In the genomic region with DNA sequence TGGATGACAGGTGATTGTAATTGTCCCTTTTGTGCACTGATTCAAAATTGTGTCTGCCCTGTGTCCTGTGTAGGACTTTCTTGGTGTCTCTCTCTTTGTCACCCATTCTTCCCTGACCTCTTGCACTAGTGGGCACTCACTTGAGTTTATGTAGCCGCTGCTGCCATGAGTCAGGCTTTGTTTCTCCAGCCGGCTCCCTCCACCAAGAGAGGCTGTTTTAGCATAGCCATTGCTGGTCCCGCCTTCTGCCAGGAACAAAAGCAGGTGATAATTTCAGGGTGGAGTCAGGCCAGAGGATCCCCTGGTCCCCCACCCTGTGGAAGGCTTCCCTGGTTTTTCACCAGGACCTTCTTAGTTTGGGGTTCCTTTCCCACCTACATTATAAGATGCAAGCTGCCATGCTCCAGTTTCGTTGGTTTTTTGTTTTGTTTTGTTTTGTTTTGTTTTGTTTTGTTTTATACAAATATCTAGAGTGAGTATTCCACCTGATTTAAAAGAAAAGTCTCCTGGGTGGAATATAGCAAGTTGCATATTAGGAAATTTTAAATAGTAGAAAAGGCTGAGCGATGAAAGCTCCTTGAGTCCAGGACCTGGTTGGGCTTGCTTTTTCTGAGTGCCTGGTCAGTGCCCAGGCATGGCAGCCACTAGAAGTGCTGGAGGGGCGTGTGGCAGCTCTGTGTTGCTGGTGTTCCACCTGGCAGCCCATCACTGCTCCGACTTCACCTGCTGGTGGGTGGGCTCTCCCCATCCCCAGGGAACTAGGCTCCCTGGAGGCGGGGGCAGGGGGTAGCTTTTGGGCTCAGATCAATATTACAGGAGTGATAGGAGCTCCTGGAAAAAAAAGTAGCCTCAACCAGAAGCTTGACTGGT, we compare ENCODE assay signal across 15 cellular contexts. TPM values are rescaled to one million over a fixed set of nuclear protein-coding genes. Genes with fewer than 3 reads are reported as not detected.
DNase-seq lines count a peak whose midpoint lies in the region; ATAC-seq lines count a peak whose summit lies in the region.
"Had no signal": no experiment of that assay in that cellular context is flagged by ENCODE, and none has a peak within 500 bp of the region (broad histone marks: within the 10 kb centered on the region; RNA-seq: fewer than 3 reads in every experiment).

No MANE protein-coding gene starts in this region.

- DNase-seq in COR-L47 (lab: John Stamatoyannopoulos, UW): peak; percentile 66
- peak in 1 of 61 donors; percentile 3 for DNase-seq in caudate nucleus (lab: John Stamatoyannopoulos, UW)
- peak; percentile 46 for DNase-seq in mesendoderm
- no peak for DNase-seq in GM23248
- no peak for DNase-seq in activated T-cell treated with anti-CD3 and anti-CD28 coated beads, Interleukin-2, amount 50 U/mL, for 72 hours
- DNase-seq: activated CD4-positive, alpha-beta T cell treated with anti-CD3 and anti-CD28 coated beads, Interleukin-2, amount 50 U/mL, for 48 hours; activated effector memory CD4-positive, alpha-beta T cell treated with Interleukin-2 at 50 U/mL for 16 hours; effector memory CD4-positive, alpha-beta T cell; kidney; naive thymus-derived CD8-positive, alpha-beta T cell; NCI-H446 treated with DMSO at 0.1 percent for 48 hours had no signal

- H3K36me3 ChIP-seq in HUES6 (ENCODE audit: control insufficient read depth, insufficient read depth, low read length) (no peaks in the 10 kb centered on the region), mesendoderm (ENCODE audit: control insufficient read depth, insufficient read depth, low read length) (no peaks in the 10 kb centered on the region), GM23248 (ENCODE audit: low read depth) (no peaks in the 10 kb centered on the region)

- no peak overlapping the region for H4K8ac ChIP-seq in mesendoderm (ENCODE audit: low read depth, low read length)

- H3K4me3 Mint-ChIP-seq in activated T-cell treated with anti-CD3 and anti-CD28 coated beads, Interleukin-2, amount 50 U/mL, for 72 hours: no peak overlapping the region
- H3K4me3 Mint-ChIP-seq: naive thymus-derived CD8-positive, alpha-beta T cell; stimulated activated naive CD8-positive, alpha-beta T cell treated with anti-CD3 and anti-CD28 coated beads, Interleukin-15, Interleukin-2, amounts not matched to agents 100 ng/mL and 50 ng/mL, for 24 hours had no signal

- no peak for ATAC-seq in GM21529 (IDR thresholded peaks at IDR 0.05; ENCODE audit: unreplicated experiment)
- no peak for ATAC-seq in HG02884 (IDR thresholded peaks at IDR 0.05; ENCODE audit: unreplicated experiment)
- no peak for ATAC-seq in activated T-cell treated with anti-CD3 and anti-CD28 coated beads, Interleukin-2, amount 50 U/mL, for 72 hours (replicated peaks in 1 of 2)
- ATAC-seq: naive thymus-derived CD8-positive, alpha-beta T cell had no signal

- peak overlapping the region; percentile 18 for H3K9ac ChIP-seq in HUES6 (ENCODE audit: low read length)
- no peak overlapping the region for H3K9ac ChIP-seq in mesendoderm (ENCODE audit: low read length)
- H3K9ac ChIP-seq in GM23248: no peak overlapping the region

- no peaks in the 10 kb centered on the region for H3K27me3 Mint-ChIP-seq in activated T-cell treated with anti-CD3 and anti-CD28 coated beads, Interleukin-2, amount 50 U/mL, for 72 hours (ENCODE audit: low read depth)
- H3K27me3 Mint-ChIP-seq: naive thymus-derived CD8-positive, alpha-beta T cell; stimulated activated naive CD8-positive, alpha-beta T cell treated with anti-CD3 and anti-CD28 coated beads, Interleukin-15, Interleukin-2, amounts not matched to agents 100 ng/mL and 50 ng/mL, for 24 hours had no signal

- no peaks in the 10 kb centered on the region for H4K20me1 ChIP-seq in GM23248 (ENCODE audit: insufficient read depth)

- no peak overlapping the region for H2BK120ac ChIP-seq in mesendoderm (ENCODE audit: low read depth, low read length)

- no peak overlapping the region for H3K27ac Mint-ChIP-seq in activated T-cell treated with anti-CD3 and anti-CD28 coated beads, Interleukin-2, amount 50 U/mL, for 72 hours
- H3K27ac Mint-ChIP-seq: naive thymus-derived CD8-positive, alpha-beta T cell; stimulated activated naive CD8-positive, alpha-beta T cell treated with anti-CD3 and anti-CD28 coated beads, Interleukin-15, Interleukin-2, amounts not matched to agents 100 ng/mL and 50 ng/mL, for 24 hours had no signal

- no CpG with 5 or more reads among the region's 8 CpGs for WGBS in mesendoderm (ENCODE audit: extremely low coverage, insufficient coverage, low lambda C conversion rate)
- WGBS in GM23248 (ENCODE audit: low coverage in 1 of 2, low lambda C conversion rate in 2 of 2, missing lambda C conversion rate in 2 of 2), 2 experiments: 72 to 77% methylated on average over 8 of the region's 8 CpGs

- H3K9me3 ChIP-seq in HUES6 (ENCODE audit: control insufficient read depth, insufficient read depth, low read depth, low read length) (no peaks in the 10 kb centered on the region), GM23248 (ENCODE audit: low read depth) (no peaks in the 10 kb centered on the region)

- in situ Hi-C loops in GM23248 (cut with MboI): no loop called here

- H3K27me3 ChIP-seq in HUES6 (ENCODE audit: control insufficient read depth, insufficient read depth, low read length): peaks cover 4% of the 10 kb centered on the region; the same call in 1 of the 2 replicates
- H3K27me3 ChIP-seq in mesendoderm (ENCODE audit: insufficient read depth, low read length, poor library complexity): no peaks in the 10 kb centered on the region
- H3K27me3 ChIP-seq in GM23248 (replicated peaks; ENCODE audit: insufficient read depth): peaks cover 21% of the 10 kb centered on the region

- H3K4me2 ChIP-seq in mesendoderm (ENCODE audit: low read length) (no peak overlapping the region), GM23248 (ENCODE audit: unreplicated experiment) (no peak overlapping the region)

- no peaks in the 10 kb centered on the region for H3K9me3 Mint-ChIP-seq in activated T-cell treated with anti-CD3 and anti-CD28 coated beads, Interleukin-2, amount 50 U/mL, for 72 hours
- H3K9me3 Mint-ChIP-seq: naive thymus-derived CD8-positive, alpha-beta T cell; stimulated activated naive CD8-positive, alpha-beta T cell treated with anti-CD3 and anti-CD28 coated beads, Interleukin-15, Interleukin-2, amounts not matched to agents 100 ng/mL and 50 ng/mL, for 24 hours had no signal

- no peaks in the 10 kb centered on the region for H3K79me2 ChIP-seq in mesendoderm (ENCODE audit: control insufficient read depth, insufficient read depth, low read length)
- H3K79me2 ChIP-seq in GM23248 (ENCODE audit: insufficient read depth): no peaks in the 10 kb centered on the region

- no peak overlapping the region for H3K4ac ChIP-seq in mesendoderm (ENCODE audit: low read depth, low read length)

- H3K4me1 Mint-ChIP-seq in activated T-cell treated with anti-CD3 and anti-CD28 coated beads, Interleukin-2, amount 50 U/mL, for 72 hours (ENCODE audit: low read depth): peaks cover 4% of the 10 kb centered on the region
- H3K4me1 Mint-ChIP-seq: naive thymus-derived CD8-positive, alpha-beta T cell had no signal

- H3K9me2 ChIP-seq in GM23248 (ENCODE audit: insufficient read depth): no peaks in the 10 kb centered on the region

- no peak overlapping the region for H2AFZ ChIP-seq in GM23248

- no peaks in the 10 kb centered on the region for H3K79me1 ChIP-seq in mesendoderm (ENCODE audit: low read length)

- H3K4me1 ChIP-seq in HUES6 (ENCODE audit: control insufficient read depth, insufficient read depth, low read length) (peaks cover 31% of the 10 kb centered on the region), mesendoderm (ENCODE audit: control insufficient read depth, low read depth, low read length) (peaks cover 2% of the 10 kb centered on the region), GM23248 (ENCODE audit: insufficient read depth) (no peaks in the 10 kb centered on the region)

- H2BK5ac ChIP-seq in mesendoderm (ENCODE audit: low read length): no peak overlapping the region

- H3K23ac ChIP-seq in mesendoderm (ENCODE audit: low read length): no peak overlapping the region

- no peak overlapping the region for H2AK5ac ChIP-seq in mesendoderm (ENCODE audit: low read length)

- no peak overlapping the region for H3K56ac ChIP-seq in mesendoderm (ENCODE audit: low read length)

- H3K27ac ChIP-seq in HUES6 (ENCODE audit: low read depth, low read length): peak overlapping the region; percentile 61; the same call in 1 of the 2 replicates
- peak overlapping the region; percentile 85 for H3K27ac ChIP-seq in caudate nucleus (ENCODE audit: low read depth, low read length)
- no peak overlapping the region for H3K27ac ChIP-seq in mesendoderm (ENCODE audit: low read depth, low read length)
- H3K27ac ChIP-seq in GM23248: no peak overlapping the region

- H3K36me3 Mint-ChIP-seq in activated T-cell treated with anti-CD3 and anti-CD28 coated beads, Interleukin-2, amount 50 U/mL, for 72 hours (ENCODE audit: insufficient read depth in 2 of 2): no peaks in the 10 kb centered on the region
- H3K36me3 Mint-ChIP-seq: naive thymus-derived CD8-positive, alpha-beta T cell had no signal

- H3K4me3 ChIP-seq in HUES6 (ENCODE audit: low read depth, low read length) (peak overlapping the region; percentile 22; the same call in 1 of the 2 replicates), mesendoderm (ENCODE audit: low read length) (no peak overlapping the region), GM23248 (no peak overlapping the region)

- H3K18ac ChIP-seq in mesendoderm (ENCODE audit: low read length): no peak overlapping the region

- no peaks in the 10 kb centered on the region for H3F3A ChIP-seq in GM23248 (ENCODE audit: insufficient read depth)

- no peak overlapping the region for H2BK15ac ChIP-seq in mesendoderm (replicated peaks; ENCODE audit: low read depth)

- no peak overlapping the region for H4K5ac ChIP-seq in mesendoderm (ENCODE audit: low read length)

RNA-seq across cellular contexts. Expression of gene COL17A1, which starts 8.2 kb away (rescaled TPM):
- 3.7 TPM for polyA plus RNA-seq in mesendoderm (2013, experiment 1 of 2)
- 3.8 TPM for polyA plus RNA-seq in mesendoderm (2013, experiment 2 of 2)
- 0.25 TPM in 1 of 2 replicates, not detected in the other for total RNA-seq in GM23248 (2014; rRNA removed; shearing (Covaris generic))
- polyA plus RNA-seq in GM23248 (2016; fragmentation: Nextera tagmentation; extraction: Ambion mirVana): 0.30 and 0.51 TPM in 2 replicates
- total RNA-seq in activated T-cell treated with anti-CD3 and anti-CD28 coated beads, Interleukin-2, amount 50 U/mL, for 72 hours: not detected
- total RNA-seq: naive thymus-derived CD8-positive, alpha-beta T cell had no signal
- polyA plus RNA-seq: naive thymus-derived CD8-positive, alpha-beta T cell had no signal

RNA-seq across cellular contexts. Expression of gene SFR1, which starts 44.5 kb away (rescaled TPM):
- polyA plus RNA-seq in mesendoderm (2013, experiment 1 of 2): 7.7 TPM
- polyA plus RNA-seq in mesendoderm (2013, experiment 2 of 2): 7.5 TPM
- 4.4 and 4.6 TPM in 2 replicates for total RNA-seq in GM23248 (2014; rRNA removed; shearing (Covaris generic))
- 9.1 TPM in 2 replicates for polyA plus RNA-seq in GM23248 (2016; fragmentation: Nextera tagmentation; extraction: Ambion mirVana)
- total RNA-seq in activated T-cell treated with anti-CD3 and anti-CD28 coated beads, Interleukin-2, amount 50 U/mL, for 72 hours: 10 to 100 TPM; 16.0 to 16.3 TPM

Comparison
In these comparisons a context has a peak if more than half of its experiments do, and no peak if none do; other contexts are left out.
1. DNase-seq: peak in COR-L47 (single experiment) and mesendoderm (single experiment); none in GM23248 (single experiment) and activated T-cell treated with anti-CD3 and anti-CD28 coated beads, Interleukin-2, amount 50 U/mL, for 72 hours (0 of 2).
2. H3K27ac ChIP-seq: peak in HUES6 (single experiment) and caudate nucleus (single experiment); none in mesendoderm (single experiment) and GM23248 (single experiment).